1 cellular context compared by ENCODE assay signal in genomic region chr11:67483901-67484665, GRCh38.
A peak's percentile ranks its signal among the peaks of the same experiment; 100 is the strongest.
TF ChIP-seq lines count a peak whose summit lies in the region.

No MANE protein-coding gene starts in this region.

TF ChIP-seq in GM12878, 131 proteins besides CTCF, POLR2A, EP300 and RAD21:
- TF ChIP-seq ZNF687 (IDR thresholded peaks at IDR 0.05) (peak; percentile 29; the same call in 1 of the 2 replicates), CHD1 (IDR thresholded peaks at IDR 0.05; ENCODE audit: low read depth, low read length) (no peak), WRNIP1 (IDR thresholded peaks at IDR 0.05; ENCODE audit: borderline replicate concordance, low read depth, low read length) (no peak), ZNF384 (IDR thresholded peaks at IDR 0.05; ENCODE audit: borderline replicate concordance, low read depth, low read length) (no peak), SUZ12 (IDR thresholded peaks at IDR 0.05; ENCODE audit: unreplicated experiment) (no peak), NFXL1 (IDR thresholded peaks at IDR 0.05; ENCODE audit: borderline replicate concordance) (no peak), CBFB (IDR thresholded peaks at IDR 0.05; ENCODE audit: low read depth) (peak; percentile 9; the same call in 1 of the 2 replicates), BCLAF1 (IDR thresholded peaks at IDR 0.05) (no peak), IKZF2 (IDR thresholded peaks at IDR 0.05) (no peak), HDAC2 (IDR thresholded peaks at IDR 0.05) (no peak), TAF1 (IDR thresholded peaks at IDR 0.05; ENCODE audit: borderline replicate concordance, low read depth, low read length) (peak; percentile 44; the same call in 1 of the 2 replicates), TARDBP (IDR thresholded peaks at IDR 0.05; ENCODE audit: borderline replicate concordance) (no peak), TCF12 (IDR thresholded peaks at IDR 0.05; ENCODE audit: low read depth, low read length) (0 out of 2 replicates have a peak, but pooled peaks have one; percentile 49), MYB (IDR thresholded peaks at IDR 0.05; ENCODE audit: borderline replicate concordance, low read depth, low read length) (peak; percentile 28; the same call in 1 of the 2 replicates), POLR2AphosphoS2 (IDR thresholded peaks at IDR 0.05; ENCODE audit: low read depth, low read length) (no peak; the same call in 1 of the 2 replicates), MEF2A (IDR thresholded peaks at IDR 0.05; ENCODE audit: insufficient read depth, low read depth, low read length) (0 out of 2 replicates have a peak, but pooled peaks have one; percentile 47), ZSCAN29 (IDR thresholded peaks at IDR 0.05) (no peak), MXI1 (IDR thresholded peaks at IDR 0.05; ENCODE audit: low read depth, low read length) (peak; percentile 52), SP1 (IDR thresholded peaks at IDR 0.05; ENCODE audit: low read depth, low read length) (no peak), POLR2AphosphoS5 (IDR thresholded peaks at IDR 0.05; ENCODE audit: low read length) (0 out of 2 replicates have a peak, but pooled peaks have one; percentile 11), ETV6 (conservative IDR thresholded peaks at IDR 0.05 in 1 of 2, IDR thresholded peaks at IDR 0.05 in 1 of 2; ENCODE audit: borderline replicate concordance in 1 of 2, low read depth in 1 of 2) (peak in 1 of 2 experiments; percentile 5; a peak in 1 of 4 replicates), SMAD5 (IDR thresholded peaks at IDR 0.05; ENCODE audit: low read depth) (no peak; the same call in 1 of the 2 replicates), RFX5 (IDR thresholded peaks at IDR 0.05; ENCODE audit: low read depth, low read length) (no peak)
